Comparison of ENCODE assay signal across 19 cellular contexts in genomic region chr22:19350947-19351346, GRCh38.
"Had no signal": no experiment of that assay in that cellular context is flagged by ENCODE, and none has a peak within 500 bp of the region (broad histone marks: within the 10 kb centered on the region; RNA-seq: fewer than 3 reads in every experiment).

No MANE protein-coding gene starts in this region.

- H3K27me3 Mint-ChIP-seq: activated CD4-positive, alpha-beta memory T cell treated with anti-CD3 and anti-CD28 coated beads, Interleukin-2, amount 10 ng/mL, durations not matched to agents 7 days and 5 days; activated CD4-positive, alpha-beta T cell treated with anti-CD3 and anti-CD28 coated beads, Interleukin-2, amount 10 ng/mL, durations not matched to agents 7 days and 5 days; activated naive CD4-positive, alpha-beta T cell treated with anti-CD3 and anti-CD28 coated beads, Interleukin-2, amount 10 ng/mL, durations not matched to agents 7 days and 5 days; type B pancreatic cell had no signal

- H3K4me1 Mint-ChIP-seq: activated CD4-positive, alpha-beta memory T cell treated with anti-CD3 and anti-CD28 coated beads, Interleukin-2, amount 10 ng/mL, durations not matched to agents 7 days and 5 days; activated CD4-positive, alpha-beta T cell treated with anti-CD3 and anti-CD28 coated beads, Interleukin-2, amount 10 ng/mL, durations not matched to agents 7 days and 5 days; activated naive CD4-positive, alpha-beta T cell treated with anti-CD3 and anti-CD28 coated beads, Interleukin-2, amount 10 ng/mL, durations not matched to agents 7 days and 5 days; neural progenitor cell had no signal

- DNase-seq: activated CD4-positive, alpha-beta memory T cell treated with anti-CD3 and anti-CD28 coated beads, Interleukin-2, amount 10 ng/mL, durations not matched to agents 7 days and 5 days; activated CD4-positive, alpha-beta T cell treated with anti-CD3 and anti-CD28 coated beads for 1 hour; activated CD4-positive, alpha-beta T cell treated with anti-CD3 and anti-CD28 coated beads, Interleukin-2, amount 10 ng/mL, durations not matched to agents 7 days and 5 days; activated effector memory CD4-positive, alpha-beta T cell treated with anti-CD3 and anti-CD28 coated beads, Interleukin-2, amount 50 U/mL, for 16 hours; activated naive CD4-positive, alpha-beta T cell treated with anti-CD3 and anti-CD28 coated beads, Interleukin-2, amount 10 ng/mL, durations not matched to agents 7 days and 5 days; central memory CD4-positive, alpha-beta T cell; effector CD8-positive, alpha-beta T cell; glutamatergic neuron; left ventricle myocardium inferior; occipital lobe; right cardiac atrium; spleen; stimulated activated naive CD4-positive, alpha-beta T cell treated with Interleukin-2 at 50 U/mL for 16 hours; T-helper 9 cell; uterus; WERI-Rb-1 had no signal

- ATAC-seq: right cardiac atrium had no signal

- H3K4me3 Mint-ChIP-seq: activated CD4-positive, alpha-beta memory T cell treated with anti-CD3 and anti-CD28 coated beads, Interleukin-2, amount 10 ng/mL, durations not matched to agents 7 days and 5 days; activated CD4-positive, alpha-beta T cell treated with anti-CD3 and anti-CD28 coated beads, Interleukin-2, amount 10 ng/mL, durations not matched to agents 7 days and 5 days; activated naive CD4-positive, alpha-beta T cell treated with anti-CD3 and anti-CD28 coated beads, Interleukin-2, amount 10 ng/mL, durations not matched to agents 7 days and 5 days; neural progenitor cell; T-helper 1 cell treated with Interleukin-12 subunit alpha and Interleukin-12 subunit beta and Interleukin-4 antibody, amounts not matched to agents 30 μg/mL and 1 μg/mL, for 36 hours; type B pancreatic cell had no signal

- H3K27ac Mint-ChIP-seq: activated CD4-positive, alpha-beta memory T cell treated with anti-CD3 and anti-CD28 coated beads, Interleukin-2, amount 10 ng/mL, durations not matched to agents 7 days and 5 days; activated CD4-positive, alpha-beta T cell treated with anti-CD3 and anti-CD28 coated beads, Interleukin-2, amount 10 ng/mL, durations not matched to agents 7 days and 5 days; neural progenitor cell; T-helper 1 cell treated with Interleukin-12 subunit alpha and Interleukin-12 subunit beta and Interleukin-4 antibody, amounts not matched to agents 30 μg/mL and 1 μg/mL, for 36 hours; type B pancreatic cell had no signal

- H3K9me3 Mint-ChIP-seq: activated CD4-positive, alpha-beta memory T cell treated with anti-CD3 and anti-CD28 coated beads, Interleukin-2, amount 10 ng/mL, durations not matched to agents 7 days and 5 days; activated CD4-positive, alpha-beta T cell treated with anti-CD3 and anti-CD28 coated beads, Interleukin-2, amount 10 ng/mL, durations not matched to agents 7 days and 5 days; activated naive CD4-positive, alpha-beta T cell treated with anti-CD3 and anti-CD28 coated beads, Interleukin-2, amount 10 ng/mL, durations not matched to agents 7 days and 5 days; T-helper 1 cell treated with Interleukin-12 subunit alpha and Interleukin-12 subunit beta and Interleukin-4 antibody, amounts not matched to agents 30 μg/mL and 1 μg/mL, for 36 hours; type B pancreatic cell had no signal
